In genomic region chr7:77360969-77361368, GRCh38 we compare ENCODE assay signal across 26 cellular contexts. TPM values are rescaled to one million over a fixed set of nuclear protein-coding genes. Genes with fewer than 3 reads are reported as not detected.
"Had no signal": no experiment of that assay in that cellular context is flagged by ENCODE, and none has a peak within 500 bp of the region (broad histone marks: within the 10 kb centered on the region; RNA-seq: fewer than 3 reads in every experiment).

No MANE protein-coding gene starts in this region.

- H3K4me3 Mint-ChIP-seq: activated B cell treated with CpG ODN at 0.5 μM for 24 hours; activated CD4-positive, alpha-beta T cell treated with anti-CD3 and anti-CD28 coated beads, Interleukin-2, amount 10 ng/mL, durations not matched to agents 24 days and 14 days; activated CD8-positive, alpha-beta memory T cell treated with anti-CD3 and anti-CD28 coated beads, Interleukin-2, amount 10 ng/mL, durations not matched to agents 7 days and 5 days; activated naive CD8-positive, alpha-beta T cell treated with anti-CD3 and anti-CD28 coated beads, Interleukin-2, amount 50 U/mL, for 24 hours; activated T-cell treated with anti-CD3 and anti-CD28 coated beads, Interleukin-2, amount 50 U/mL, for 24 hours; activated T-helper 1 cell treated with anti-CD3 and anti-CD28 coated beads, Interleukin-12 subunit alpha, Interleukin-12 subunit beta, Interleukin-2, Interleukin-4 antibody, amounts not matched to agents 30 ng/mL and 10 ng/mL and 1 ng/mL, durations not matched to agents 14 hours and 24 hours and 36 hours; central memory CD8-positive, alpha-beta T cell; T-helper 1 cell treated with Interleukin-12 subunit alpha and Interleukin-12 subunit beta and Interleukin-4 antibody, amounts not matched to agents 30 μg/mL and 1 μg/mL, for 36 hours had no signal

- H3K4me1 Mint-ChIP-seq: activated CD8-positive, alpha-beta memory T cell treated with anti-CD3 and anti-CD28 coated beads, Interleukin-2, amount 10 ng/mL, durations not matched to agents 7 days and 5 days; activated naive CD8-positive, alpha-beta T cell treated with anti-CD3 and anti-CD28 coated beads, Interleukin-2, amount 50 U/mL, for 24 hours had no signal

- H3K27me3 ChIP-seq: ascending aorta, body of pancreas, Peyer's patch, SJSA1 had no signal

- FAIRE-seq: K562 had no signal

- H3K27me3 Mint-ChIP-seq: activated B cell treated with CpG ODN at 0.5 μM for 24 hours; activated CD8-positive, alpha-beta memory T cell treated with anti-CD3 and anti-CD28 coated beads, Interleukin-2, amount 10 ng/mL, durations not matched to agents 7 days and 5 days; activated naive CD8-positive, alpha-beta T cell treated with anti-CD3 and anti-CD28 coated beads, Interleukin-2, amount 50 U/mL, for 24 hours; activated T-cell treated with anti-CD3 and anti-CD28 coated beads, Interleukin-2, amount 50 U/mL, for 24 hours; central memory CD8-positive, alpha-beta T cell had no signal

- H3K4me3 ChIP-seq: ascending aorta, body of pancreas, K562, Peyer's patch, SJSA1 had no signal

- H3K4me1 ChIP-seq: ascending aorta, SJSA1 had no signal

- H3K9me3 ChIP-seq: ascending aorta, body of pancreas, Peyer's patch, SJSA1 had no signal

- H3K36me3 ChIP-seq: Peyer's patch, SJSA1 had no signal

- H3K27ac ChIP-seq: ascending aorta, Peyer's patch, SJSA1 had no signal

- H3K27ac Mint-ChIP-seq: activated B cell treated with CpG ODN at 0.5 μM for 24 hours; activated CD4-positive, alpha-beta T cell treated with anti-CD3 and anti-CD28 coated beads, Interleukin-2, amount 10 ng/mL, durations not matched to agents 24 days and 14 days; activated CD8-positive, alpha-beta memory T cell treated with anti-CD3 and anti-CD28 coated beads, Interleukin-2, amount 10 ng/mL, durations not matched to agents 7 days and 5 days; activated naive CD4-positive, alpha-beta T cell treated with anti-CD3 and anti-CD28 coated beads, Interleukin-2, amount 50 U/mL, for 72 hours; activated naive CD8-positive, alpha-beta T cell treated with anti-CD3 and anti-CD28 coated beads, Interleukin-2, amount 50 U/mL, for 24 hours; activated T-cell treated with anti-CD3 and anti-CD28 coated beads, Interleukin-2, amount 50 U/mL, for 24 hours; activated T-helper 1 cell treated with anti-CD3 and anti-CD28 coated beads, Interleukin-12 subunit alpha, Interleukin-12 subunit beta, Interleukin-2, Interleukin-4 antibody, amounts not matched to agents 30 ng/mL and 10 ng/mL and 1 ng/mL, durations not matched to agents 14 hours and 24 hours and 36 hours; T-helper 1 cell treated with Interleukin-12 subunit alpha and Interleukin-12 subunit beta and Interleukin-4 antibody, amounts not matched to agents 30 μg/mL and 1 μg/mL, for 36 hours had no signal

- H3K9me3 Mint-ChIP-seq: activated B cell treated with CpG ODN at 0.5 μM for 24 hours; activated naive CD4-positive, alpha-beta T cell treated with anti-CD3 and anti-CD28 coated beads, Interleukin-2, amount 50 U/mL, for 72 hours; activated naive CD8-positive, alpha-beta T cell treated with anti-CD3 and anti-CD28 coated beads, Interleukin-2, amount 50 U/mL, for 24 hours; activated T-cell treated with anti-CD3 and anti-CD28 coated beads, Interleukin-2, amount 50 U/mL, for 24 hours; activated T-helper 1 cell treated with anti-CD3 and anti-CD28 coated beads, Interleukin-12 subunit alpha, Interleukin-12 subunit beta, Interleukin-2, Interleukin-4 antibody, amounts not matched to agents 30 ng/mL and 10 ng/mL and 1 ng/mL, durations not matched to agents 14 hours and 24 hours and 36 hours; central memory CD8-positive, alpha-beta T cell; T-helper 1 cell treated with Interleukin-12 subunit alpha and Interleukin-12 subunit beta and Interleukin-4 antibody, amounts not matched to agents 30 μg/mL and 1 μg/mL, for 36 hours had no signal

- ATAC-seq: activated CD8-positive, alpha-beta memory T cell treated with anti-CD3 and anti-CD28 coated beads, Interleukin-2, amount 10 ng/mL, durations not matched to agents 7 days and 5 days; activated naive CD4-positive, alpha-beta T cell treated with anti-CD3 and anti-CD28 coated beads, Interleukin-2, amount 50 U/mL, for 72 hours; activated naive CD8-positive, alpha-beta T cell treated with anti-CD3 and anti-CD28 coated beads, Interleukin-2, amount 50 U/mL, for 24 hours; K562; SK-N-SH treated with all-trans-retinoic acid at 6 μM for 48 hours had no signal

- DNase-seq: activated B cell treated with CpG ODN at 0.5 μM for 24 hours; activated CD4-positive, alpha-beta T cell treated with anti-CD3 and anti-CD28 coated beads for 1 hour; activated CD4-positive, alpha-beta T cell treated with anti-CD3 and anti-CD28 coated beads, Interleukin-2, amount 50 U/mL, for 48 hours; activated CD8-positive, alpha-beta memory T cell treated with anti-CD3 and anti-CD28 coated beads, Interleukin-2, amount 10 ng/mL, durations not matched to agents 7 days and 5 days; activated effector memory CD4-positive, alpha-beta T cell treated with Interleukin-2 at 50 U/mL for 16 hours; activated naive CD4-positive, alpha-beta T cell; activated naive CD8-positive, alpha-beta T cell treated with anti-CD3 and anti-CD28 coated beads, Interleukin-2, amount 50 U/mL, for 24 hours; activated T-cell treated with anti-CD3 and anti-CD28 coated beads, Interleukin-2, amount 50 U/mL, for 24 hours; amniotic stem cell; body of pancreas; Kasumi-1; NCI-H1436 treated with DMSO at 0.1 percent for 48 hours; NCI-H187; NCI-H510A treated with DMSO at 0.1 percent for 48 hours; OCI-M1; Peyer's patch; SHP77 had no signal

- H3K36me3 Mint-ChIP-seq: activated CD8-positive, alpha-beta memory T cell treated with anti-CD3 and anti-CD28 coated beads, Interleukin-2, amount 10 ng/mL, durations not matched to agents 7 days and 5 days had no signal

RNA-seq across cellular contexts. Expression of gene GSAP, which starts 55.2 kb away (rescaled TPM):
- polyA plus RNA-seq: K562 had no signal
